ENCODE assay signal across 24 cellular contexts in genomic region chr5:14848385-14848784, GRCh38. TPM values are rescaled to one million over a fixed set of nuclear protein-coding genes. Genes with fewer than 3 reads are reported as not detected.
A peak's percentile ranks its signal among the peaks of the same experiment; 100 is the strongest.
DNase-seq lines count a peak whose midpoint lies in the region; ATAC-seq, FAIRE-seq and TF ChIP-seq lines count a peak whose summit lies in the region.
"Had no signal": no experiment of that assay in that cellular context is flagged by ENCODE, and none has a peak within 500 bp of the region (broad histone marks: within the 10 kb centered on the region; RNA-seq: fewer than 3 reads in every experiment).

No MANE protein-coding gene starts in this region.

- H4K91ac ChIP-seq in H1 (replicated peaks; ENCODE audit: insufficient read length, low read length): no peak overlapping the region

- TF ChIP-seq CTCF in H1 (IDR thresholded peaks at IDR 0.05; ENCODE audit: control extremely low read depth in 1 of 3, insufficient read depth in 1 of 3, low read depth in 1 of 3, low read length in 3 of 3) (no peak), smooth muscle cell (IDR thresholded peaks at IDR 0.05; ENCODE audit: borderline replicate concordance, insufficient read depth, poor library complexity, severe bottlenecking) (no peak)

- CTCF ChIA-PET in H1 (lab: Charles Lee; ENCODE audit: partially characterized antibody): interaction anchor here (0.8 to 2.4 kb wide), 8 partner anchors 9 to 155 kb away, joined by 3 to 10 read pairs (median 3); no protein-coding TSS in a partner anchor

- peak overlapping the region; percentile 70 for H3K27ac Mint-ChIP-seq in activated T-cell treated with anti-CD3 and anti-CD28 coated beads, Interleukin-2, amount 50 U/mL, for 24 hours
- H3K27ac Mint-ChIP-seq: B cell; CD8-positive, alpha-beta T cell had no signal

- H3K4me3 ChIP-seq in H1 (ENCODE audit: extremely low read depth in 1 of 4, insufficient read depth in 2 of 4, low read depth in 3 of 4, low read length in 4 of 4): no peak overlapping the region
- no peak overlapping the region for H3K4me3 ChIP-seq in smooth muscle cell
- H3K4me3 ChIP-seq in HAP-1: no peak overlapping the region
- H3K4me3 ChIP-seq: BLaER1, GM12878, GM23248 had no signal

- no peak overlapping the region for H3K4ac ChIP-seq in H1 (replicated peaks; ENCODE audit: insufficient read length, low read depth, low read length)

- TF ChIP-seq EP300 in H1 (IDR thresholded peaks at IDR 0.05; ENCODE audit: borderline replicate concordance in 1 of 2, low read depth in 2 of 2, low read length in 2 of 2): no peak

- H3K79me2 ChIP-seq in H1 (ENCODE audit: control insufficient read depth in 1 of 2, insufficient read depth in 2 of 2, low read length in 2 of 2) (no peaks in the 10 kb centered on the region), smooth muscle cell (ENCODE audit: low read depth) (peaks cover 3% of the 10 kb centered on the region)

- H2AFZ ChIP-seq in H1 (ENCODE audit: low read length) (no peak overlapping the region), smooth muscle cell (ENCODE audit: low read depth) (no peak overlapping the region)
- H2AFZ ChIP-seq: GM23248 had no signal

- no peak overlapping the region; the same call in 1 of the 2 replicates for H3K27ac ChIP-seq in H1 (ENCODE audit: low read depth, low read length)
- H3K27ac ChIP-seq in smooth muscle cell (ENCODE audit: low read depth): peak overlapping the region; percentile 42
- H3K27ac ChIP-seq: 22Rv1, BLaER1, C4-2B, GM23248 had no signal

- H3F3A ChIP-seq in smooth muscle cell (ENCODE audit: low read depth): no peaks in the 10 kb centered on the region

- H3K9ac ChIP-seq in H1 (replicated peaks in 1 of 4; ENCODE audit: extremely low read depth in 1 of 4, low read depth in 3 of 4, low read length in 3 of 4) (no peak overlapping the region), smooth muscle cell (ENCODE audit: low read depth) (no peak overlapping the region)
- H3K9ac ChIP-seq: BLaER1, GM23248 had no signal

- 94% methylated on average over 17 of the region's 21 CpGs; no CpG with 5 or more reads in 1 of the 2 experiments for WGBS in H1 (ENCODE audit: extremely low coverage in 1 of 2, insufficient coverage in 1 of 2, insufficient read length in 1 of 2, insufficient replicate concordance in 2 of 2, low coverage in 1 of 2, low lambda C conversion rate in 2 of 2, missing lambda C conversion rate in 1 of 2), 2 experiments
- WGBS in smooth muscle cell (ENCODE audit: low lambda C conversion rate): 97% methylated on average over 21 of the region's 21 CpGs

- DNase-seq in activated T-cell treated with anti-CD3 and anti-CD28 coated beads, Interleukin-2, amount 50 U/mL, for 24 hours: no peak
- no peak for DNase-seq in activated T-cell treated with anti-CD3 and anti-CD28 coated beads, Interleukin-2, amount 50 U/mL, for 4 hours
- DNase-seq in H1 (ENCODE audit: low read depth in 1 of 2, low spot score in 2 of 2) (no peak), smooth muscle cell (lab: John Stamatoyannopoulos, UW; ENCODE audit: unreplicated experiment) (no peak), SKM-1 (lab: John Stamatoyannopoulos, UW; ENCODE audit: unreplicated experiment) (no peak), HAP-1 (ENCODE audit: low spot score in 2 of 2) (no peak)
- DNase-seq in stimulated activated CD4-positive, alpha-beta T cell treated with anti-CD3 and anti-CD28 coated beads, Interleukin-1b, Interleukin-23, amount 100 ng/mL, for 48 hours: no peak
- DNase-seq: Caco-2; CD4-positive, CD25-positive, alpha-beta regulatory T cell; CD8-positive, alpha-beta T cell; DMS 273 treated with DMSO at 0.1 percent for 48 hours; DMS79; EL; GDM1; GM23248 had no signal

- H4K20me1 ChIP-seq in H1 (replicated peaks in 1 of 2; ENCODE audit: control insufficient read depth in 1 of 2, insufficient read depth in 2 of 2, low read length in 2 of 2) (no peaks in the 10 kb centered on the region), smooth muscle cell (ENCODE audit: low read depth) (peaks cover 31% of the 10 kb centered on the region)

- no peaks in the 10 kb centered on the region for H3K23me2 ChIP-seq in H1 (ENCODE audit: low read depth, low read length)

- H3K36me3 Mint-ChIP-seq in activated T-cell treated with anti-CD3 and anti-CD28 coated beads, Interleukin-2, amount 50 U/mL, for 24 hours (ENCODE audit: low read depth): peaks cover 63% of the 10 kb centered on the region
- peaks cover 36% of the 10 kb centered on the region for H3K36me3 Mint-ChIP-seq in activated T-cell treated with anti-CD3 and anti-CD28 coated beads, Interleukin-2, amount 50 U/mL, for 4 hours (ENCODE audit: insufficient read depth)

- H3K14ac ChIP-seq in H1 (ENCODE audit: insufficient read length): no peak overlapping the region

- in situ Hi-C loops in HAP-1 (cut with MboI; ENCODE audit: low sequenced_read_pairs): no loop called here

- no peak overlapping the region for H3K23ac ChIP-seq in H1 (ENCODE audit: insufficient read length)

- H2BK5ac ChIP-seq in H1 (ENCODE audit: low read depth, low read length): no peak overlapping the region

- no peak for TF ChIP-seq RAD21 in H1 (IDR thresholded peaks at IDR 0.05 in 1 of 2, conservative IDR thresholded peaks at IDR 0.05 in 1 of 2; ENCODE audit: low read depth in 2 of 2, low read length in 2 of 2)

- H3K36me3 ChIP-seq in H1 (ENCODE audit: control insufficient read depth in 2 of 4, insufficient read depth in 4 of 4, low read length in 3 of 4) (no peaks in the 10 kb centered on the region), smooth muscle cell (ENCODE audit: low read depth) (no peaks in the 10 kb centered on the region), HAP-1 (replicated peaks) (no peaks in the 10 kb centered on the region)

- peak overlapping the region; percentile 32; the same call in 1 of the 2 replicates for H3K18ac ChIP-seq in H1 (ENCODE audit: extremely low read depth, low read length)

- H2BK120ac ChIP-seq in H1 (replicated peaks; ENCODE audit: low read depth, low read length): no peak overlapping the region

- H3K9me3 ChIP-seq in H1 (ENCODE audit: insufficient read depth in 2 of 2, low read depth in 1 of 2, low read length in 1 of 2) (no peaks in the 10 kb centered on the region), smooth muscle cell (replicated peaks; ENCODE audit: low read depth) (no peaks in the 10 kb centered on the region), HAP-1 (no peaks in the 10 kb centered on the region)
- H3K9me3 ChIP-seq: BLaER1, Caco-2 had no signal

- no peak overlapping the region for H3K4me3 Mint-ChIP-seq in activated T-cell treated with anti-CD3 and anti-CD28 coated beads, Interleukin-2, amount 50 U/mL, for 24 hours
- no peak overlapping the region for H3K4me3 Mint-ChIP-seq in activated T-cell treated with anti-CD3 and anti-CD28 coated beads, Interleukin-2, amount 50 U/mL, for 4 hours
- H3K4me3 Mint-ChIP-seq: B cell; CD4-positive, CD25-positive, alpha-beta regulatory T cell; CD8-positive, alpha-beta T cell had no signal

- POLR2A ChIA-PET in H1 (lab: Charles Lee; ENCODE audit: partially characterized antibody): no interaction called here

- no peaks in the 10 kb centered on the region for H3K9me3 Mint-ChIP-seq in activated T-cell treated with anti-CD3 and anti-CD28 coated beads, Interleukin-2, amount 50 U/mL, for 24 hours
- no peaks in the 10 kb centered on the region for H3K9me3 Mint-ChIP-seq in activated T-cell treated with anti-CD3 and anti-CD28 coated beads, Interleukin-2, amount 50 U/mL, for 4 hours
- H3K9me3 Mint-ChIP-seq: CD4-positive, CD25-positive, alpha-beta regulatory T cell; CD8-positive, alpha-beta T cell had no signal

- H2BK15ac ChIP-seq in H1 (ENCODE audit: low read length): no peak overlapping the region

- no peak for TF ChIP-seq POLR2A in H1 (IDR thresholded peaks at IDR 0.05; ENCODE audit: control extremely low read depth in 1 of 2, low read depth in 2 of 2, low read length in 2 of 2)

- no peak overlapping the region for H2BK12ac ChIP-seq in H1 (ENCODE audit: low read depth, low read length)

- H2BK20ac ChIP-seq in H1 (ENCODE audit: low read length): no peak overlapping the region

- H3K27me3 ChIP-seq in H1 (replicated peaks in 1 of 4; ENCODE audit: control insufficient read depth in 3 of 4, extremely low read depth in 1 of 4, insufficient read depth in 3 of 4, low read length in 3 of 4): no peaks in the 10 kb centered on the region
- H3K27me3 ChIP-seq in smooth muscle cell (ENCODE audit: low read depth): no peaks in the 10 kb centered on the region
- no peaks in the 10 kb centered on the region for H3K27me3 ChIP-seq in HAP-1 (ENCODE audit: low read depth)
- H3K27me3 ChIP-seq: BLaER1 had no signal

- H3K79me1 ChIP-seq in H1 (ENCODE audit: low read depth, low read length): no peaks in the 10 kb centered on the region

- H3K56ac ChIP-seq in H1 (replicated peaks; ENCODE audit: insufficient read length, low read depth, low read length): no peak overlapping the region

- H3K4me2 ChIP-seq in H1 (ENCODE audit: insufficient read depth in 1 of 2, low read depth in 2 of 2, low read length in 2 of 2): no peak overlapping the region
- H3K4me2 ChIP-seq in smooth muscle cell: no peak overlapping the region
- H3K4me2 ChIP-seq: BLaER1 had no signal

- peaks cover 18% of the 10 kb centered on the region for H3K4me1 Mint-ChIP-seq in activated T-cell treated with anti-CD3 and anti-CD28 coated beads, Interleukin-2, amount 50 U/mL, for 24 hours (ENCODE audit: low read depth)
- peaks cover 20% of the 10 kb centered on the region for H3K4me1 Mint-ChIP-seq in activated T-cell treated with anti-CD3 and anti-CD28 coated beads, Interleukin-2, amount 50 U/mL, for 4 hours (ENCODE audit: low read depth)

- peaks cover 5 to 14% (median 13%) of the 10 kb centered on the region in 4 experiments for H3K4me1 ChIP-seq in H1 (replicated peaks in 1 of 4; ENCODE audit: control insufficient read depth in 3 of 4, insufficient read depth in 4 of 4, low read length in 3 of 4)
- peaks cover 18% of the 10 kb centered on the region for H3K4me1 ChIP-seq in smooth muscle cell (ENCODE audit: low read depth)
- H3K4me1 ChIP-seq in HAP-1: peaks cover 16% of the 10 kb centered on the region
- H3K4me1 ChIP-seq: Caco-2 had no signal

- H4K8ac ChIP-seq in H1 (ENCODE audit: extremely low read depth, insufficient read depth, low read length): no peak overlapping the region

- FAIRE-seq in H1 (lab: Jason Lieb, UNC): no peak
- FAIRE-seq: A204.1, GM12878, GM19239, H54 had no signal

- no peak for ATAC-seq in activated T-cell treated with anti-CD3 and anti-CD28 coated beads, Interleukin-2, amount 50 U/mL, for 4 hours
- ATAC-seq: CD8-positive, alpha-beta T cell; GM12878; HCT116 had no signal

- no peaks in the 10 kb centered on the region for H3K27me3 Mint-ChIP-seq in activated T-cell treated with anti-CD3 and anti-CD28 coated beads, Interleukin-2, amount 50 U/mL, for 24 hours
- no peaks in the 10 kb centered on the region for H3K27me3 Mint-ChIP-seq in activated T-cell treated with anti-CD3 and anti-CD28 coated beads, Interleukin-2, amount 50 U/mL, for 4 hours (ENCODE audit: low read depth)
- H3K27me3 Mint-ChIP-seq: B cell; CD4-positive, CD25-positive, alpha-beta regulatory T cell had no signal

- no peak overlapping the region for H4K5ac ChIP-seq in H1 (ENCODE audit: insufficient read length, low read depth, low read length)

- H2AK5ac ChIP-seq in H1 (ENCODE audit: low read depth, low read length): no peak overlapping the region

RNA-seq across cellular contexts. Expression of gene ANKH, which starts 23.2 kb away (rescaled TPM):
- 100 to 1,000 TPM in 2 of 3 donors, 10 to 100 TPM in 1; 83.1 to 102 (median 101) TPM for total RNA-seq in activated T-cell treated with anti-CD3 and anti-CD28 coated beads, Interleukin-2, amount 50 U/mL, for 4 hours
- 12.1 and 13.0 TPM in 2 replicates for total RNA-seq in H1 (2021; fragmentation: NEBNext Ultra II Directional; extraction: Animal tissue kit (Norgen Biotek cat#: 25700))
- 5.3 and 7.9 TPM in 2 replicates for polyA plus RNA-seq in H1 (2011; rRNA removed)
- polyA plus RNA-seq in H1 (2011; cell fraction: cytosol; rRNA removed): 6.0 TPM
- 9.6 TPM for polyA plus RNA-seq in H1 (2011; cell fraction: nucleus; rRNA removed)
- 6.1 to 11.0 TPM (median 7.4 TPM) in 4 replicates for polyA plus RNA-seq in H1 (2012, experiment 1 of 2)
- polyA plus RNA-seq in H1 (2012, experiment 2 of 2): 5.2 TPM
- polyA plus RNA-seq in H1 (2013, experiment 1 of 2): 4.7 TPM
- polyA plus RNA-seq in H1 (2013, experiment 2 of 2): 6.1 TPM
- polyA minus RNA-seq in H1 (2011; rRNA and poly(A)+ RNA removed): 6.9 and 10.1 TPM in 2 replicates
- 6.3 TPM for polyA minus RNA-seq in H1 (2011; cell fraction: cytosol; rRNA and poly(A)+ RNA removed)
- polyA minus RNA-seq in H1 (2011; cell fraction: nucleus; rRNA and poly(A)+ RNA removed): 10.0 TPM
- 37.3 and 48.0 TPM in 2 replicates for total RNA-seq in smooth muscle cell
- polyA plus RNA-seq in smooth muscle cell: 25.4 and 56.6 TPM in 2 replicates
